In genomic region chr13:51588406-51588949, GRCh38 we compare ENCODE assay signal across 20 cellular contexts. TPM values are rescaled to one million over a fixed set of nuclear protein-coding genes. Genes with fewer than 3 reads are reported as not detected.
A peak's percentile ranks its signal among the peaks of the same experiment; 100 is the strongest.
DNase-seq lines count a peak whose midpoint lies in the region; ATAC-seq, FAIRE-seq and TF ChIP-seq lines count a peak whose summit lies in the region.
"Had no signal": no experiment of that assay in that cellular context is flagged by ENCODE, and none has a peak within 500 bp of the region (broad histone marks: within the 10 kb centered on the region; RNA-seq: fewer than 3 reads in every experiment).

No MANE protein-coding gene starts in this region.

- H2AFZ ChIP-seq in keratinocyte (ENCODE audit: control insufficient read depth, low read length), result no peak overlapping the region

- peaks cover 66% of the 10 kb centered on the region for H3K4me1 ChIP-seq in keratinocyte (ENCODE audit: control insufficient read depth, extremely low read depth, insufficient read depth, low read length)

- no peak for TF ChIP-seq CTCF in natural killer cell (IDR thresholded peaks at IDR 0.05)
- TF ChIP-seq CTCF in WTC11 (IDR thresholded peaks at IDR 0.05), result no peak
- no peak for TF ChIP-seq CTCF in keratinocyte (optimal IDR thresholded peaks at IDR 0.05 in 1 of 3, IDR thresholded peaks at IDR 0.05 in 1 of 3, conservative IDR thresholded peaks at IDR 0.05 in 1 of 3; ENCODE audit: extremely low read depth in 1 of 3, insufficient read depth in 2 of 3, low read length in 3 of 3)

- peaks cover 3% of the 10 kb centered on the region for H3K9me1 ChIP-seq in keratinocyte (ENCODE audit: control insufficient read depth, extremely low read depth, insufficient read depth, low read length)

- no peaks in the 10 kb centered on the region for H3K9me3 ChIP-seq in keratinocyte (ENCODE audit: control insufficient read depth, low read depth, low read length)
- H3K9me3 ChIP-seq: sigmoid colon, vagina had no signal

- H3K9me3 Mint-ChIP-seq in natural killer cell, result no peaks in the 10 kb centered on the region
- H3K9me3 Mint-ChIP-seq in natural killer cell treated with Interleukin-12 subunit alpha and Interleukin-12 subunit beta and Interleukin-15 and Interleukin-18, amount 100 ng/mL, for 72 hours, result no peaks in the 10 kb centered on the region
- H3K9me3 Mint-ChIP-seq in WTC11, result no peaks in the 10 kb centered on the region
- H3K9me3 Mint-ChIP-seq: activated B cell treated with CpG ODN at 0.5 μM for 24 hours; activated T-helper 2 cell treated with anti-CD3 and anti-CD28 coated beads, Interferon-gamma antibody, Interleukin-2, Interleukin-4, amounts not matched to agents 10 μg/mL and 5 μg/mL and 100 μg/mL, durations not matched to agents 14 hours and 24 hours and 36 hours; effector memory CD8-positive, alpha-beta T cell had no signal

- H3K9ac ChIP-seq in keratinocyte (ENCODE audit: control insufficient read depth, extremely low read depth, insufficient read depth, low read length), result no peak overlapping the region

- peaks cover 1 to 7% of the 10 kb centered on the region in 2 experiments for H3K36me3 ChIP-seq in keratinocyte (ENCODE audit: control insufficient read depth in 2 of 2, extremely low read depth in 1 of 2, insufficient read depth in 2 of 2, low read length in 2 of 2)
- H3K36me3 ChIP-seq: sigmoid colon, vagina had no signal

- dilution Hi-C loops in keratinocyte (cut with MboI; ENCODE audit: extremely low pct_ligation_motif_present, low sequenced_read_pairs), result no loop called here

- H3K4me1 Mint-ChIP-seq in natural killer cell (peaks cover 38 to 40% of the 10 kb centered on the region in 2 donors), WTC11 (peaks cover 62% of the 10 kb centered on the region)
- H3K4me1 Mint-ChIP-seq in natural killer cell treated with Interleukin-12 subunit alpha and Interleukin-12 subunit beta and Interleukin-15 and Interleukin-18, amount 100 ng/mL, for 72 hours (ENCODE audit: low read depth in 2 of 2), result peaks cover 26 to 28% of the 10 kb centered on the region in 2 donors

- intact Hi-C loops in natural killer cell (cut with micrococcal nuclease), result loop anchor here (10.0 kb wide), 1 partner anchor 136 kb away; no protein-coding TSS in a partner anchor

- no peak for DNase-seq in natural killer cell
- no peak for DNase-seq in natural killer cell treated with Interleukin-12 subunit alpha and Interleukin-12 subunit beta and Interleukin-15 and Interleukin-18, amount 100 ng/mL, for 72 hours (ENCODE audit: low spot score)
- no peak for DNase-seq in WTC11 (ENCODE audit: low spot score)
- no peak for DNase-seq in keratinocyte (ENCODE audit: low read depth, low spot score)
- DNase-seq in SIG-M5 treated with dmso at 0.1 percent for 504 hours (lab: John Stamatoyannopoulos, UW; ENCODE audit: unreplicated experiment), result no peak
- DNase-seq in central memory CD4-positive, alpha-beta T cell, result no peak
- DNase-seq in epidermal melanocyte (ENCODE audit: insufficient read length, low spot score), result no peak
- no peak for DNase-seq in KG1 (lab: John Stamatoyannopoulos, UW)
- DNase-seq: activated B cell treated with CpG ODN at 0.5 μM for 24 hours; activated CD8-positive, alpha-beta T cell treated with anti-CD3 and anti-CD28 coated beads, Interleukin-2, amount 10 ng/mL, durations not matched to agents 7 days and 5 days; cerebellar nuclear complex; COR-L47; effector memory CD8-positive, alpha-beta T cell; midbrain; NCI-H1417; occipital lobe; sigmoid colon; T-helper 2 cell had no signal

- ATAC-seq in natural killer cell (no peak), WTC11 (no peak)
- ATAC-seq in natural killer cell treated with Interleukin-12 subunit alpha and Interleukin-12 subunit beta and Interleukin-15 and Interleukin-18, amount 100 ng/mL, for 72 hours, result no peak
- ATAC-seq: activated CD8-positive, alpha-beta T cell treated with anti-CD3 and anti-CD28 coated beads, Interleukin-2, amount 10 ng/mL, durations not matched to agents 7 days and 5 days; effector memory CD8-positive, alpha-beta T cell had no signal

- no peaks in the 10 kb centered on the region for H3K27me3 Mint-ChIP-seq in natural killer cell (ENCODE audit: low read depth in 2 of 2)
- H3K27me3 Mint-ChIP-seq in natural killer cell treated with Interleukin-12 subunit alpha and Interleukin-12 subunit beta and Interleukin-15 and Interleukin-18, amount 100 ng/mL, for 72 hours, result no peaks in the 10 kb centered on the region
- H3K27me3 Mint-ChIP-seq in WTC11 (ENCODE audit: low read depth), result no peaks in the 10 kb centered on the region
- H3K27me3 Mint-ChIP-seq: activated B cell treated with CpG ODN at 0.5 μM for 24 hours; effector memory CD8-positive, alpha-beta T cell had no signal

- H3K36me3 Mint-ChIP-seq in natural killer cell (no peaks in the 10 kb centered on the region), WTC11 (no peaks in the 10 kb centered on the region)
- H3K36me3 Mint-ChIP-seq in natural killer cell treated with Interleukin-12 subunit alpha and Interleukin-12 subunit beta and Interleukin-15 and Interleukin-18, amount 100 ng/mL, for 72 hours, result peaks cover 5% of the 10 kb centered on the region

- H3K4me3 Mint-ChIP-seq in natural killer cell, result no peak overlapping the region
- H3K4me3 Mint-ChIP-seq in natural killer cell treated with Interleukin-12 subunit alpha and Interleukin-12 subunit beta and Interleukin-15 and Interleukin-18, amount 100 ng/mL, for 72 hours, result no peak overlapping the region
- peak overlapping the region; percentile 18 for H3K4me3 Mint-ChIP-seq in WTC11
- H3K4me3 Mint-ChIP-seq: activated B cell treated with CpG ODN at 0.5 μM for 24 hours; activated CD8-positive, alpha-beta T cell treated with anti-CD3 and anti-CD28 coated beads, Interleukin-2, amount 10 ng/mL, durations not matched to agents 7 days and 5 days; effector memory CD8-positive, alpha-beta T cell had no signal

- peak overlapping the region; percentile 94 for H3K4me2 ChIP-seq in keratinocyte (ENCODE audit: control insufficient read depth, extremely low read depth, insufficient read depth, low read depth, low read length)

- POLR2A ChIA-PET in WTC11 (lab: Charles Lee), result no interaction called here

- peaks cover 83% of the 10 kb centered on the region for H3K79me2 ChIP-seq in keratinocyte (ENCODE audit: control insufficient read depth, insufficient read depth, low read length)

- H3K4me3 ChIP-seq in keratinocyte (ENCODE audit: control insufficient read depth in 2 of 3, extremely low read depth in 1 of 3, insufficient read depth in 2 of 3, low read depth in 1 of 3, low read length in 3 of 3), result no peak overlapping the region
- H3K4me3 ChIP-seq: sigmoid colon, vagina had no signal

- CTCF ChIA-PET in WTC11 (lab: Charles Lee), result interaction anchor here (1.1 kb wide), 1 partner anchor 302 kb away, joined by 3 read pairs; no protein-coding TSS in a partner anchor

- H4K20me1 ChIP-seq in keratinocyte (ENCODE audit: control insufficient read depth, extremely low read depth, insufficient read depth, low read length), result no peaks in the 10 kb centered on the region

- no peak for FAIRE-seq in keratinocyte (lab: Jason Lieb, UNC)

- H3K27ac ChIP-seq in keratinocyte (ENCODE audit: control insufficient read depth, insufficient read depth, low read length), result no peak overlapping the region
- H3K27ac ChIP-seq: sigmoid colon, vagina had no signal

- peak overlapping the region; percentile 21 to 25 for H3K27ac Mint-ChIP-seq in natural killer cell
- peak overlapping the region in 1 of 2 donors; percentile 28 for H3K27ac Mint-ChIP-seq in natural killer cell treated with Interleukin-12 subunit alpha and Interleukin-12 subunit beta and Interleukin-15 and Interleukin-18, amount 100 ng/mL, for 72 hours
- peak overlapping the region; percentile 88 for H3K27ac Mint-ChIP-seq in WTC11
- H3K27ac Mint-ChIP-seq: activated B cell treated with CpG ODN at 0.5 μM for 24 hours; activated CD8-positive, alpha-beta T cell treated with anti-CD3 and anti-CD28 coated beads, Interleukin-2, amount 10 ng/mL, durations not matched to agents 7 days and 5 days; activated T-helper 2 cell treated with anti-CD3 and anti-CD28 coated beads, Interferon-gamma antibody, Interleukin-2, Interleukin-4, amounts not matched to agents 10 μg/mL and 5 μg/mL and 100 μg/mL, durations not matched to agents 14 hours and 24 hours and 36 hours had no signal

- no peaks in the 10 kb centered on the region for H3K27me3 ChIP-seq in keratinocyte (ENCODE audit: control insufficient read depth, extremely low read depth, insufficient read depth, low read length)
- H3K27me3 ChIP-seq: sigmoid colon, vagina had no signal

TF ChIP-seq in WTC11, 78 proteins besides CTCF, POLR2A, EP300 and RAD21 (continues in another document):
- no peak for TF ChIP-seq ZNF425 (CRISPR knock-in tag; conservative IDR thresholded peaks at IDR 0.05)
- TF ChIP-seq EMX1 (CRISPR knock-in tag; IDR thresholded peaks at IDR 0.05), result no peak
- TF ChIP-seq JAZF1 (CRISPR knock-in tag; IDR thresholded peaks at IDR 0.05), result no peak

RNA-seq across cellular contexts. Expression of gene WDFY2, which starts 4.2 kb away (rescaled TPM):
- total RNA-seq in natural killer cell (10 to 100 TPM; 29.5 to 32.1 (median 31.3) TPM), WTC11 (2021) (22.6 to 25.7 TPM (median 23.7 TPM) in 3 replicates)
- 10 to 100 TPM in 1 of 2 donors, 1 to 10 TPM in 1; 9.3 to 12.1 TPM for total RNA-seq in natural killer cell treated with Interleukin-12 subunit alpha and Interleukin-12 subunit beta and Interleukin-15 and Interleukin-18, amount 100 ng/mL, for 72 hours
- 12.7 to 18.6 TPM (median 17.0 TPM) in 3 replicates for polyA plus RNA-seq in keratinocyte
- 17.6 TPM for polyA plus RNA-seq in keratinocyte (2011; ENCODE audit: low read depth)
- polyA plus RNA-seq in keratinocyte (2011; cell fraction: cytosol; rRNA removed), result 8.4 and 9.9 TPM in 2 replicates
- polyA plus RNA-seq in keratinocyte (2011; cell fraction: nucleus; rRNA removed), result 39.7 and 42.2 TPM in 2 replicates
- polyA plus RNA-seq in keratinocyte (2012; ENCODE audit: low replicate concordance), result 13.8 and 14.0 TPM in 2 replicates
- 24.8 to 50.3 TPM (median 36.8 TPM) in 3 replicates for polyA minus RNA-seq in keratinocyte
- polyA minus RNA-seq in keratinocyte (2011; cell fraction: cytosol; rRNA and poly(A)+ RNA removed), result 14.0 TPM
- polyA minus RNA-seq in keratinocyte (2011; cell fraction: nucleus; rRNA and poly(A)+ RNA removed), result 40.6 and 81.8 TPM in 2 replicates
